Comparison of ENCODE assay signal across 8 cellular contexts in genomic region chr17:11986939-11987329, GRCh38. TPM values are rescaled to one million over a fixed set of nuclear protein-coding genes. Genes with fewer than 3 reads are reported as not detected.
DNase-seq lines count a peak whose midpoint lies in the region; ATAC-seq and TF ChIP-seq lines count a peak whose summit lies in the region.

No MANE protein-coding gene starts in this region.

- H3F3A ChIP-seq in OCI-LY1 (ENCODE audit: insufficient read depth, low read length) (no peaks in the 10 kb centered on the region), neural cell (ENCODE audit: insufficient read depth, low read length, poor library complexity, severe bottlenecking) (no peaks in the 10 kb centered on the region)

- TF ChIP-seq CTCF in OCI-LY1 (IDR thresholded peaks at IDR 0.05; ENCODE audit: low read length) (peak; percentile 70), epithelial cell of esophagus (IDR thresholded peaks at IDR 0.05; ENCODE audit: insufficient read depth, low read depth, low read length, missing control alignments) (peak; percentile 48), neural cell (IDR thresholded peaks at IDR 0.05; ENCODE audit: poor library complexity, severe bottlenecking) (peak; percentile 81)

- peak; percentile 0 for DNase-seq in NCI-H2107 treated with DMSO at 0.1 percent for 48 hours (lab: John Stamatoyannopoulos, UW; ENCODE audit: unreplicated experiment)
- DNase-seq in NCI-H2107 (lab: John Stamatoyannopoulos, UW) = no peak
- peak; percentile 63 for DNase-seq in epithelial cell of esophagus (ENCODE audit: low read depth)
- no peak for DNase-seq in NOMO-1 treated with dmso at 0.1 percent for 144 hours (lab: John Stamatoyannopoulos, UW; ENCODE audit: unreplicated experiment)

- H3K4me1 ChIP-seq in OCI-LY1 (ENCODE audit: insufficient read depth, low read length, severe bottlenecking) = no peaks in the 10 kb centered on the region

- H3K27ac ChIP-seq in OCI-LY1 (ENCODE audit: low read depth, low read length, poor library complexity, severe bottlenecking) (no peak overlapping the region), neural cell (ENCODE audit: low read length) (no peak overlapping the region)

- H3K9me2 ChIP-seq in OCI-LY1 (ENCODE audit: low read depth, low read length) (no peaks in the 10 kb centered on the region), neural cell (ENCODE audit: insufficient read depth, low read length) (no peaks in the 10 kb centered on the region)

- H4K20me1 ChIP-seq in OCI-LY1 (ENCODE audit: insufficient read depth, low read length) (no peaks in the 10 kb centered on the region), neural cell (ENCODE audit: insufficient read depth) (no peaks in the 10 kb centered on the region)

- no peaks in the 10 kb centered on the region for H3K27me3 ChIP-seq in OCI-LY1 (ENCODE audit: insufficient read depth, low read length)
- no peaks in the 10 kb centered on the region for H3K27me3 ChIP-seq in neural cell (ENCODE audit: insufficient read depth, low read depth, low read length)

- no peak for TF ChIP-seq EP300 in neural cell (conservative IDR thresholded peaks at IDR 0.05; ENCODE audit: poor library complexity, severe bottlenecking)

- H3K4me2 ChIP-seq in OCI-LY1 (ENCODE audit: low read length) (no peak overlapping the region), neural cell (ENCODE audit: low read length) (no peak overlapping the region)

- H3K4me3 ChIP-seq in OCI-LY1 (ENCODE audit: low read depth, low read length, poor library complexity, severe bottlenecking) (no peak overlapping the region), epithelial cell of esophagus (ENCODE audit: low read length) (no peak overlapping the region), neural cell (ENCODE audit: low read length) (no peak overlapping the region)

- H2AFZ ChIP-seq in OCI-LY1 (ENCODE audit: low read length) = no peak overlapping the region
- H2AFZ ChIP-seq in neural cell (ENCODE audit: low read depth, low read length) = no peak overlapping the region

- H3K79me2 ChIP-seq in OCI-LY1 (ENCODE audit: insufficient read depth, low read length) = no peaks in the 10 kb centered on the region
- H3K79me2 ChIP-seq in neural cell (replicated peaks; ENCODE audit: insufficient read depth, low read length) = no peaks in the 10 kb centered on the region

- no peaks in the 10 kb centered on the region for H3K9me3 ChIP-seq in OCI-LY1 (ENCODE audit: low read length)
- no peaks in the 10 kb centered on the region for H3K9me3 ChIP-seq in neural cell (ENCODE audit: low read length)

- ATAC-seq in GM19452 (IDR thresholded peaks at IDR 0.05; ENCODE audit: unreplicated experiment) (no peak), HG02763 (IDR thresholded peaks at IDR 0.05; ENCODE audit: unreplicated experiment) (no peak)

- H3K9ac ChIP-seq in OCI-LY1 (ENCODE audit: low read length) (no peak overlapping the region), neural cell (ENCODE audit: low read length) (no peak overlapping the region)

- TF ChIP-seq RAD21 in neural cell (conservative IDR thresholded peaks at IDR 0.05) = peak; percentile 86

- peaks cover 35% of the 10 kb centered on the region for H3K36me3 ChIP-seq in OCI-LY1 (ENCODE audit: insufficient read depth, low read length)
- H3K36me3 ChIP-seq in neural cell (ENCODE audit: insufficient read depth, low read length) = no peaks in the 10 kb centered on the region

TF ChIP-seq in neural cell, 6 proteins besides CTCF, POLR2A, EP300 and RAD21:
- TF ChIP-seq REST (IDR thresholded peaks at IDR 0.05; ENCODE audit: borderline replicate concordance) (no peak), SMC3 (conservative IDR thresholded peaks at IDR 0.05; ENCODE audit: poor library complexity) (peak; percentile 87)

RNA-seq across cellular contexts. Expression of gene ZNF18, which starts 10.3 kb away (rescaled TPM):
- 18.6 and 19.8 TPM in 2 replicates for polyA plus RNA-seq in neural cell
- 27.4 and 34.8 TPM in 2 replicates for polyA minus RNA-seq in neural cell

RNA-seq across cellular contexts. Expression of gene MAP2K4, which starts 33.7 kb away (rescaled TPM):
- polyA plus RNA-seq in neural cell = 69.6 and 78.4 TPM in 2 replicates
- 150 and 158 TPM in 2 replicates for polyA minus RNA-seq in neural cell

Comparison
In these comparisons a context has a peak if more than half of its experiments do, and no peak if none do; other contexts are left out.
1. DNase-seq: peak in NCI-H2107 treated with DMSO at 0.1 percent for 48 hours (single experiment) and epithelial cell of esophagus (single experiment); none in NCI-H2107 (single experiment) and NOMO-1 treated with dmso at 0.1 percent for 144 hours (single experiment).
2. Peak in every context shown above with its lines, with median percentiles within 50 percentile points of each other: CTCF ChIP-seq.